Comparison of ENCODE assay signal across 14 cellular contexts in genomic region chr20:50293244-50294139, GRCh38.
DNase-seq lines count a peak whose midpoint lies in the region; ATAC-seq and TF ChIP-seq lines count a peak whose summit lies in the region.
"Had no signal": no experiment of that assay in that cellular context is flagged by ENCODE, and none has a peak within 500 bp of the region (broad histone marks: within the 10 kb centered on the region; RNA-seq: fewer than 3 reads in every experiment).

No MANE protein-coding gene starts in this region.

- H3K9me3 ChIP-seq in esophagus squamous epithelium (no peaks in the 10 kb centered on the region), ovary (no peaks in the 10 kb centered on the region), upper lobe of right lung (no peaks in the 10 kb centered on the region), endodermal cell (ENCODE audit: control insufficient read depth, low read length) (no peaks in the 10 kb centered on the region)

- peaks cover 30% of the 10 kb centered on the region for H3K4me1 Mint-ChIP-seq in activated naive CD8-positive, alpha-beta T cell treated with anti-CD3 and anti-CD28 coated beads, Interleukin-2, amount 10 ng/mL, durations not matched to agents 7 days and 5 days
- H3K4me1 Mint-ChIP-seq in activated naive CD8-positive, alpha-beta T cell treated with anti-CD3 and anti-CD28 coated beads, Interleukin-2, amount 50 U/mL, for 24 hours, result peaks cover 18% of the 10 kb centered on the region
- H3K4me1 Mint-ChIP-seq in endodermal cell, result no peaks in the 10 kb centered on the region

- TF ChIP-seq EP300 in ovary (IDR thresholded peaks at IDR 0.05), result no peak

- no peak for ATAC-seq in activated naive CD8-positive, alpha-beta T cell treated with anti-CD3 and anti-CD28 coated beads, Interleukin-2, amount 10 ng/mL, durations not matched to agents 7 days and 5 days (ENCODE audit: low read depth)
- ATAC-seq in activated naive CD8-positive, alpha-beta T cell treated with anti-CD3 and anti-CD28 coated beads, Interleukin-2, amount 50 U/mL, for 24 hours, result no peak
- ATAC-seq in upper lobe of right lung (no peak), HG03025 (IDR thresholded peaks at IDR 0.05; ENCODE audit: low FRiP score, unreplicated experiment) (no peak)

- H3K4me3 Mint-ChIP-seq in activated naive CD8-positive, alpha-beta T cell treated with anti-CD3 and anti-CD28 coated beads, Interleukin-2, amount 10 ng/mL, durations not matched to agents 7 days and 5 days, result no peak overlapping the region
- no peak overlapping the region for H3K4me3 Mint-ChIP-seq in activated naive CD8-positive, alpha-beta T cell treated with anti-CD3 and anti-CD28 coated beads, Interleukin-2, amount 50 U/mL, for 24 hours
- no peak overlapping the region for H3K4me3 Mint-ChIP-seq in endodermal cell
- H3K4me3 Mint-ChIP-seq: activated T-cell treated with anti-CD3 and anti-CD28 coated beads, Interleukin-2, amount 50 U/mL, for 72 hours; IgD-negative memory B cell had no signal

- H3K36me3 Mint-ChIP-seq in activated naive CD8-positive, alpha-beta T cell treated with anti-CD3 and anti-CD28 coated beads, Interleukin-2, amount 10 ng/mL, durations not matched to agents 7 days and 5 days, result no peaks in the 10 kb centered on the region
- H3K36me3 Mint-ChIP-seq in activated naive CD8-positive, alpha-beta T cell treated with anti-CD3 and anti-CD28 coated beads, Interleukin-2, amount 50 U/mL, for 24 hours (ENCODE audit: low read depth), result no peaks in the 10 kb centered on the region
- no peaks in the 10 kb centered on the region for H3K36me3 Mint-ChIP-seq in endodermal cell (ENCODE audit: low read depth)
- H3K36me3 Mint-ChIP-seq: IgD-negative memory B cell had no signal

- peak overlapping the region; percentile 62 for H3K27ac Mint-ChIP-seq in activated naive CD8-positive, alpha-beta T cell treated with anti-CD3 and anti-CD28 coated beads, Interleukin-2, amount 10 ng/mL, durations not matched to agents 7 days and 5 days
- H3K27ac Mint-ChIP-seq in activated naive CD8-positive, alpha-beta T cell treated with anti-CD3 and anti-CD28 coated beads, Interleukin-2, amount 50 U/mL, for 24 hours, result no peak overlapping the region
- H3K27ac Mint-ChIP-seq in endodermal cell, result no peak overlapping the region
- H3K27ac Mint-ChIP-seq: activated T-cell treated with anti-CD3 and anti-CD28 coated beads, Interleukin-2, amount 50 U/mL, for 72 hours; IgD-negative memory B cell had no signal

- H3K36me3 ChIP-seq in esophagus squamous epithelium (no peaks in the 10 kb centered on the region), ovary (no peaks in the 10 kb centered on the region), upper lobe of right lung (no peaks in the 10 kb centered on the region), endodermal cell (ENCODE audit: control insufficient read depth, insufficient read depth, low read length) (no peaks in the 10 kb centered on the region)
- H3K36me3 ChIP-seq: brain microvascular endothelial cell had no signal

- H3K27me3 Mint-ChIP-seq in activated naive CD8-positive, alpha-beta T cell treated with anti-CD3 and anti-CD28 coated beads, Interleukin-2, amount 10 ng/mL, durations not matched to agents 7 days and 5 days, result peaks cover 8% of the 10 kb centered on the region
- peaks cover 16% of the 10 kb centered on the region for H3K27me3 Mint-ChIP-seq in activated naive CD8-positive, alpha-beta T cell treated with anti-CD3 and anti-CD28 coated beads, Interleukin-2, amount 50 U/mL, for 24 hours
- H3K27me3 Mint-ChIP-seq in endodermal cell (ENCODE audit: insufficient read depth), result no peaks in the 10 kb centered on the region

- TF ChIP-seq CTCF in esophagus squamous epithelium (IDR thresholded peaks at IDR 0.05), result no peak
- no peak for TF ChIP-seq CTCF in ovary (IDR thresholded peaks at IDR 0.05)
- no peak for TF ChIP-seq CTCF in upper lobe of right lung (IDR thresholded peaks at IDR 0.05)
- no peak for TF ChIP-seq CTCF in endodermal cell (conservative IDR thresholded peaks at IDR 0.05)

- H3K27ac ChIP-seq in esophagus squamous epithelium (peak overlapping the region; percentile 71 to 92 (median 86)), ovary (peak overlapping the region; percentile 67 to 88), upper lobe of right lung (peak overlapping the region; percentile 84), endodermal cell (ENCODE audit: low read depth, low read length) (no peak overlapping the region)

- WGBS in esophagus squamous epithelium, 2 donors, result 65 to 79% methylated on average over 14 to 16 of the region's 22 CpGs
- WGBS in ovary, 3 donors, result 85 to 86% (median 86%) methylated on average over 20 to 22 of the region's 22 CpGs
- 90 to 91% methylated on average over 18 to 22 of the region's 22 CpGs for WGBS in endodermal cell (ENCODE audit: insufficient coverage in 1 of 2, insufficient read length in 1 of 2), 2 experiments

- H3K27me3 ChIP-seq in esophagus squamous epithelium (no peaks in the 10 kb centered on the region), ovary (no peaks in the 10 kb centered on the region), upper lobe of right lung (no peaks in the 10 kb centered on the region), endodermal cell (ENCODE audit: control insufficient read depth, insufficient read depth, low read length, poor library complexity, severe bottlenecking) (no peaks in the 10 kb centered on the region)
- H3K27me3 ChIP-seq: brain microvascular endothelial cell had no signal

- intact Hi-C loops in esophagus squamous epithelium (cut with DNase I), result no loop called here
- intact Hi-C loops in ovary (cut with DNase I), result loop anchor here in 1 of 4 donors (5.0 kb wide), 2 partner anchors 101 to 169 kb away; partner anchors contain the start of gene CEBPB
- intact Hi-C loops in upper lobe of right lung (cut with DNase I), result no loop called here

- no peak for TF ChIP-seq POLR2A in esophagus squamous epithelium (IDR thresholded peaks at IDR 0.05)
- no peak for TF ChIP-seq POLR2A in ovary (IDR thresholded peaks at IDR 0.05)

- DNase-seq in activated naive CD8-positive, alpha-beta T cell treated with anti-CD3 and anti-CD28 coated beads, Interleukin-2, amount 10 ng/mL, durations not matched to agents 7 days and 5 days, result no peak
- no peak for DNase-seq in activated naive CD8-positive, alpha-beta T cell treated with anti-CD3 and anti-CD28 coated beads, Interleukin-2, amount 50 U/mL, for 24 hours
- no peak for DNase-seq in esophagus squamous epithelium (lab: John Stamatoyannopoulos, UW)
- DNase-seq in ovary, result no peak
- no peak for DNase-seq in upper lobe of right lung
- DNase-seq in endodermal cell, result no peak
- no peak for DNase-seq in NCI-H1092 (lab: John Stamatoyannopoulos, UW)
- DNase-seq: DMS 273 treated with DMSO at 0.1 percent for 48 hours; NCI-H1694 treated with DMSO at 0.1 percent for 48 hours; stimulated activated naive CD4-positive, alpha-beta T cell had no signal

- POLR2A ChIA-PET in activated naive CD8-positive, alpha-beta T cell treated with anti-CD3 and anti-CD28 coated beads, Interleukin-2, amount 10 ng/mL, durations not matched to agents 7 days and 5 days (lab: Charles Lee), result interaction anchor here (1.0 kb wide), 1 partner anchor 102 kb away, joined by 4 read pairs; no protein-coding TSS in a partner anchor

- H3K4me3 ChIP-seq in esophagus squamous epithelium (no peak overlapping the region), ovary (no peak overlapping the region), upper lobe of right lung (no peak overlapping the region), endodermal cell (ENCODE audit: low read length) (no peak overlapping the region)

- no peaks in the 10 kb centered on the region for H3K9me3 Mint-ChIP-seq in activated naive CD8-positive, alpha-beta T cell treated with anti-CD3 and anti-CD28 coated beads, Interleukin-2, amount 10 ng/mL, durations not matched to agents 7 days and 5 days
- H3K9me3 Mint-ChIP-seq in activated naive CD8-positive, alpha-beta T cell treated with anti-CD3 and anti-CD28 coated beads, Interleukin-2, amount 50 U/mL, for 24 hours, result no peaks in the 10 kb centered on the region
- no peaks in the 10 kb centered on the region for H3K9me3 Mint-ChIP-seq in endodermal cell
- H3K9me3 Mint-ChIP-seq: activated T-cell treated with anti-CD3 and anti-CD28 coated beads, Interleukin-2, amount 50 U/mL, for 72 hours; IgD-negative memory B cell had no signal

- H3K9ac ChIP-seq in endodermal cell (ENCODE audit: extremely low read depth, low read length, poor library complexity, severe bottlenecking), result no peak overlapping the region

- H3K4me1 ChIP-seq in esophagus squamous epithelium (peaks cover 22 to 56% (median 36%) of the 10 kb centered on the region in 3 donors), ovary (ENCODE audit: insufficient read depth) (peaks cover 13% of the 10 kb centered on the region), upper lobe of right lung (peaks cover 40% of the 10 kb centered on the region), endodermal cell (ENCODE audit: control insufficient read depth, insufficient read depth, low read length) (no peaks in the 10 kb centered on the region)
